6 cellular contexts compared by ENCODE assay signal in the genomic region with DNA sequence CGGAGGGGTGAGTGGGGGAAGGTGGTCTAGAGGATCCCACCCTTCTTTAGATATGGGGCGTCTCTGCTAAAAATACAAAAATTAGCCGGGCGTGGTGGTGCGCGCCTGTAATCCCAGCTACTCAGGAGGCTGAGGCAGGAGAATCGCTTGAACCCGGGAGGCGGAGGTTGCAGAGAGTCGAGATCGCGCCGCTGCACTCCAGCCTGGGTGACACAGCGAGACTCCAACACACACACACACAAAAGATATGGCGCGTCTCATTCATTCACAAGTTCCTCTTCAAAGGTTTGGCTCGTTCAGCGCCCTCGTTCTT. TPM values are rescaled to one million over a fixed set of nuclear protein-coding genes. Genes with fewer than 3 reads are reported as not detected.
A peak's percentile ranks its signal among the peaks of the same experiment; 100 is the strongest.
DNase-seq lines count a peak whose midpoint lies in the region; ATAC-seq and TF ChIP-seq lines count a peak whose summit lies in the region.
"Not testable (repeated sequence)": the region's sequence is repeated elsewhere in the genome, so short reads cannot be mapped to it uniquely, and the experiment has no call there.

No MANE protein-coding gene starts in this region.

- H2AFZ ChIP-seq in DND-41 (ENCODE audit: low read depth, low read length): peak overlapping the region; percentile 68
- H2AFZ ChIP-seq in fibroblast of lung (ENCODE audit: low read length): peak overlapping the region; percentile 66

- H3K9ac ChIP-seq in DND-41 (ENCODE audit: low read depth, low read length): peak overlapping the region; percentile 78
- H3K9ac ChIP-seq in fibroblast of lung (ENCODE audit: insufficient read depth, low read length): not testable (repeated sequence)

- H3K36me3 Mint-ChIP-seq in activated naive CD8-positive, alpha-beta T cell treated with anti-CD3 and anti-CD28 coated beads, Interleukin-2, amount 10 ng/mL, durations not matched to agents 7 days and 5 days: not testable (repeated sequence)
- peaks cover 34% of the 10 kb centered on the region for H3K36me3 Mint-ChIP-seq in stimulated activated effector memory CD8-positive, alpha-beta T cell treated with anti-CD3 and anti-CD28 coated beads, Interleukin-12 subunit alpha, Interleukin-12 subunit beta, amount 100 ng/mL, for 72 hours

- not testable (repeated sequence) for H3K27me3 ChIP-seq in DND-41 (ENCODE audit: insufficient read depth, low read length, poor library complexity); fibroblast of lung (ENCODE audit: control insufficient read depth, insufficient read depth, low read length)

- peaks cover 17% of the 10 kb centered on the region for H3K36me3 ChIP-seq in DND-41 (ENCODE audit: insufficient read depth, low read length)
- not testable (repeated sequence) for H3K36me3 ChIP-seq in fibroblast of lung (ENCODE audit: control insufficient read depth, insufficient read depth, low read length); mucosa of descending colon (ENCODE audit: low read depth)

- POLR2A ChIA-PET in activated naive CD8-positive, alpha-beta T cell treated with anti-CD3 and anti-CD28 coated beads, Interleukin-2, amount 10 ng/mL, durations not matched to agents 7 days and 5 days (lab: Charles Lee): interaction anchor here (0.7 kb wide), 1 partner anchor 40 kb away, joined by 3 read pairs; no protein-coding TSS in a partner anchor

- H3K9me3 Mint-ChIP-seq in activated naive CD8-positive, alpha-beta T cell treated with anti-CD3 and anti-CD28 coated beads, Interleukin-2, amount 10 ng/mL, durations not matched to agents 7 days and 5 days; stimulated activated effector memory CD8-positive, alpha-beta T cell treated with anti-CD3 and anti-CD28 coated beads, Interleukin-12 subunit alpha, Interleukin-12 subunit beta, amount 100 ng/mL, for 72 hours: not testable (repeated sequence)

- peaks cover 34% of the 10 kb centered on the region for H3K79me2 ChIP-seq in DND-41 (ENCODE audit: insufficient read depth, low read length)
- peaks cover 28% of the 10 kb centered on the region for H3K79me2 ChIP-seq in fibroblast of lung (ENCODE audit: control insufficient read depth, insufficient read depth, low read length)

- peaks cover 21% of the 10 kb centered on the region for H3K4me1 Mint-ChIP-seq in activated naive CD8-positive, alpha-beta T cell treated with anti-CD3 and anti-CD28 coated beads, Interleukin-2, amount 10 ng/mL, durations not matched to agents 7 days and 5 days
- peaks cover 35% of the 10 kb centered on the region for H3K4me1 Mint-ChIP-seq in stimulated activated effector memory CD8-positive, alpha-beta T cell treated with anti-CD3 and anti-CD28 coated beads, Interleukin-12 subunit alpha, Interleukin-12 subunit beta, amount 100 ng/mL, for 72 hours

- peak overlapping the region; percentile 97 for H3K27ac Mint-ChIP-seq in activated naive CD8-positive, alpha-beta T cell treated with anti-CD3 and anti-CD28 coated beads, Interleukin-2, amount 10 ng/mL, durations not matched to agents 7 days and 5 days
- peak overlapping the region; percentile 96 for H3K27ac Mint-ChIP-seq in stimulated activated effector memory CD8-positive, alpha-beta T cell treated with anti-CD3 and anti-CD28 coated beads, Interleukin-12 subunit alpha, Interleukin-12 subunit beta, amount 100 ng/mL, for 72 hours

- H3K27ac ChIP-seq in DND-41 (ENCODE audit: low read length) (peak overlapping the region; percentile 85), fibroblast of lung (ENCODE audit: insufficient read depth, low read length) (peak overlapping the region; percentile 81)

- not testable (repeated sequence) for H3K9me3 ChIP-seq in DND-41 (ENCODE audit: insufficient read depth, low read length, severe bottlenecking); fibroblast of lung (ENCODE audit: control insufficient read depth, insufficient read depth, low read depth, low read length); mucosa of descending colon

- DNase-seq in DND-41; activated naive CD8-positive, alpha-beta T cell treated with anti-CD3 and anti-CD28 coated beads, Interleukin-2, amount 10 ng/mL, durations not matched to agents 7 days and 5 days; fibroblast of lung (ENCODE audit: low read depth in 2 of 2); mucosa of descending colon; stimulated activated effector memory CD8-positive, alpha-beta T cell treated with anti-CD3 and anti-CD28 coated beads, Interleukin-12 subunit alpha, Interleukin-12 subunit beta, amount 100 ng/mL, for 72 hours (ENCODE audit: low spot score in 2 of 2): not testable (repeated sequence)
- peak; percentile 39 for DNase-seq in RPMI7951 (ENCODE audit: low read depth)

- H3K4me3 Mint-ChIP-seq in activated naive CD8-positive, alpha-beta T cell treated with anti-CD3 and anti-CD28 coated beads, Interleukin-2, amount 10 ng/mL, durations not matched to agents 7 days and 5 days: peak overlapping the region; percentile 97
- peak overlapping the region; percentile 98 for H3K4me3 Mint-ChIP-seq in stimulated activated effector memory CD8-positive, alpha-beta T cell treated with anti-CD3 and anti-CD28 coated beads, Interleukin-12 subunit alpha, Interleukin-12 subunit beta, amount 100 ng/mL, for 72 hours

- H3K27me3 Mint-ChIP-seq in activated naive CD8-positive, alpha-beta T cell treated with anti-CD3 and anti-CD28 coated beads, Interleukin-2, amount 10 ng/mL, durations not matched to agents 7 days and 5 days: not testable (repeated sequence)

- intact Hi-C loops in mucosa of descending colon (cut with DNase I, micrococcal nuclease): not testable (repeated sequence)

- ATAC-seq in DND-41 (ENCODE audit: insufficient read depth, low read depth); activated naive CD8-positive, alpha-beta T cell treated with anti-CD3 and anti-CD28 coated beads, Interleukin-2, amount 10 ng/mL, durations not matched to agents 7 days and 5 days (ENCODE audit: low read depth); mucosa of descending colon; stimulated activated effector memory CD8-positive, alpha-beta T cell treated with anti-CD3 and anti-CD28 coated beads, Interleukin-12 subunit alpha, Interleukin-12 subunit beta, amount 100 ng/mL, for 72 hours: not testable (repeated sequence)

- H3K4me1 ChIP-seq in DND-41 (ENCODE audit: insufficient read depth, low read length): peaks cover 25% of the 10 kb centered on the region
- H3K4me1 ChIP-seq in fibroblast of lung (ENCODE audit: control insufficient read depth, extremely low read depth, insufficient read depth, low read length): peaks cover 14% of the 10 kb centered on the region
- peaks cover 24% of the 10 kb centered on the region for H3K4me1 ChIP-seq in mucosa of descending colon (ENCODE audit: low read depth)

- H4K20me1 ChIP-seq in DND-41 (ENCODE audit: insufficient read depth, low read length): peaks cover 25% of the 10 kb centered on the region
- not testable (repeated sequence) for H4K20me1 ChIP-seq in fibroblast of lung (ENCODE audit: control insufficient read depth, extremely low read depth, insufficient read depth, low read length)

- H3K4me2 ChIP-seq in DND-41 (ENCODE audit: insufficient read depth, low read length): peak overlapping the region; percentile 65
- H3K4me2 ChIP-seq in fibroblast of lung (ENCODE audit: extremely low read depth, insufficient read depth, low read length): peak overlapping the region; percentile 61

- H3K4me3 ChIP-seq in DND-41 (ENCODE audit: low read depth in 1 of 2, low read length in 2 of 2) (peak overlapping the region; percentile 29 to 59; a peak in 3 of 4 replicates), fibroblast of lung (replicated peaks in 1 of 4; ENCODE audit: control extremely low read depth in 1 of 4, insufficient read depth in 1 of 4, low read depth in 3 of 4, low read length in 4 of 4) (peak overlapping the region; percentile 38 to 78 (median 55)), mucosa of descending colon (peak overlapping the region; percentile 3)

- TF ChIP-seq CTCF in DND-41 (IDR thresholded peaks at IDR 0.05; ENCODE audit: borderline replicate concordance, extremely low read depth, low read length, poor library complexity, severe bottlenecking); fibroblast of lung (conservative IDR thresholded peaks at IDR 0.05 in 1 of 2, IDR thresholded peaks at IDR 0.05 in 1 of 2; ENCODE audit: low read depth in 1 of 2, low read length in 2 of 2); mucosa of descending colon (IDR thresholded peaks at IDR 0.05): not testable (repeated sequence)

RNA-seq across cellular contexts. Expression of gene BSG, which starts 1.6 kb away (rescaled TPM):
- 911 and 1,158 TPM in 2 replicates for total RNA-seq in RPMI7951 (2014; rRNA removed; shearing (Covaris generic))
- 100 to 1,000 TPM; 183 to 196 TPM for total RNA-seq in activated naive CD8-positive, alpha-beta T cell treated with anti-CD3 and anti-CD28 coated beads, Interleukin-2, amount 10 ng/mL, durations not matched to agents 7 days and 5 days
- total RNA-seq in fibroblast of lung (199 and 246 TPM in 2 replicates), mucosa of descending colon (1,000 to 10,000 TPM in 1 of 3 donors, 100 to 1,000 TPM in 2; 695 to 1,536 (median 896) TPM)
- polyA plus RNA-seq in fibroblast of lung: 258 and 325 TPM in 2 replicates
- polyA plus RNA-seq in fibroblast of lung (2012): 440 and 446 TPM in 2 replicates
- polyA minus RNA-seq in fibroblast of lung (ENCODE audit: low replicate concordance): 93.8 and 208 TPM in 2 replicates

RNA-seq across cellular contexts. Expression of gene HCN2, which starts 18.9 kb away (rescaled TPM):
- 0.24 and 0.39 TPM in 2 replicates for total RNA-seq in RPMI7951 (2014; rRNA removed; shearing (Covaris generic))
- 1 to 10 TPM; 1.0 to 1.2 TPM for total RNA-seq in activated naive CD8-positive, alpha-beta T cell treated with anti-CD3 and anti-CD28 coated beads, Interleukin-2, amount 10 ng/mL, durations not matched to agents 7 days and 5 days
- 0.26 and 0.50 TPM in 2 replicates for total RNA-seq in fibroblast of lung
- 0.49 and 0.54 TPM in 2 replicates for polyA plus RNA-seq in fibroblast of lung
- polyA plus RNA-seq in fibroblast of lung (2012): 1.1 and 1.2 TPM in 2 replicates
- 1.4 and 9.5 TPM in 2 replicates for polyA minus RNA-seq in fibroblast of lung (ENCODE audit: low replicate concordance)
- total RNA-seq in mucosa of descending colon: under 1 TPM; 0.12 to 0.89 (median 0.17) TPM

RNA-seq across cellular contexts. Expression of gene GZMM, which starts 26.9 kb away (rescaled TPM):
- total RNA-seq in RPMI7951 (2014; rRNA removed; shearing (Covaris generic)): 1.3 and 3.6 TPM in 2 replicates
- 10 to 100 TPM; 81.5 to 84.5 TPM for total RNA-seq in activated naive CD8-positive, alpha-beta T cell treated with anti-CD3 and anti-CD28 coated beads, Interleukin-2, amount 10 ng/mL, durations not matched to agents 7 days and 5 days
- total RNA-seq in fibroblast of lung (0.17 TPM in 1 of 2 replicates, not detected in the other), mucosa of descending colon (1 to 10 TPM in 2 of 3 donors, under 1 TPM in 1; 0.76 to 1.4 (median 1.4) TPM)
- polyA plus RNA-seq in fibroblast of lung: 0.35 TPM in 1 of 2 replicates, not detected in the other
- 0.16 and 1.3 TPM in 2 replicates for polyA plus RNA-seq in fibroblast of lung (2012)
- polyA minus RNA-seq in fibroblast of lung (ENCODE audit: low replicate concordance): not detected in 2 replicates

RNA-seq across cellular contexts. Expression of gene CDC34, which starts 39.2 kb away (rescaled TPM):
- 56.4 and 61.8 TPM in 2 replicates for total RNA-seq in RPMI7951 (2014; rRNA removed; shearing (Covaris generic))
- 10 to 100 TPM; 49.2 to 51.5 TPM for total RNA-seq in activated naive CD8-positive, alpha-beta T cell treated with anti-CD3 and anti-CD28 coated beads, Interleukin-2, amount 10 ng/mL, durations not matched to agents 7 days and 5 days
- total RNA-seq in fibroblast of lung (65.0 and 72.5 TPM in 2 replicates), mucosa of descending colon (10 to 100 TPM; 64.6 to 78.0 (median 71.2) TPM)
- polyA plus RNA-seq in fibroblast of lung: 23.3 and 27.0 TPM in 2 replicates
- polyA plus RNA-seq in fibroblast of lung (2012): 35.3 and 55.5 TPM in 2 replicates
- 55.3 and 76.4 TPM in 2 replicates for polyA minus RNA-seq in fibroblast of lung (ENCODE audit: low replicate concordance)

Comparison
In these comparisons a context has a peak if more than half of its experiments do, and no peak if none do; other contexts are left out.
1. H3K4me3 ChIP-seq: peak in every context shown above with its lines; median percentile 55 in fibroblast of lung; 44 in DND-41; 3 in mucosa of descending colon.
2. RNA of gene GZMM, which starts 26.9 kb away (total RNA-seq): 81.5 to 84.5 TPM in activated naive CD8-positive, alpha-beta T cell treated with anti-CD3 and anti-CD28 coated beads, Interleukin-2, amount 10 ng/mL, durations not matched to agents 7 days and 5 days; 0.76 to 1.4 TPM in mucosa of descending colon, 1.3 to 3.6 TPM in RPMI7951 and 0.17 TPM in fibroblast of lung; every median in the first group is over 10 times any median in the second.